8 cellular contexts compared by ENCODE assay signal in the genomic region with DNA sequence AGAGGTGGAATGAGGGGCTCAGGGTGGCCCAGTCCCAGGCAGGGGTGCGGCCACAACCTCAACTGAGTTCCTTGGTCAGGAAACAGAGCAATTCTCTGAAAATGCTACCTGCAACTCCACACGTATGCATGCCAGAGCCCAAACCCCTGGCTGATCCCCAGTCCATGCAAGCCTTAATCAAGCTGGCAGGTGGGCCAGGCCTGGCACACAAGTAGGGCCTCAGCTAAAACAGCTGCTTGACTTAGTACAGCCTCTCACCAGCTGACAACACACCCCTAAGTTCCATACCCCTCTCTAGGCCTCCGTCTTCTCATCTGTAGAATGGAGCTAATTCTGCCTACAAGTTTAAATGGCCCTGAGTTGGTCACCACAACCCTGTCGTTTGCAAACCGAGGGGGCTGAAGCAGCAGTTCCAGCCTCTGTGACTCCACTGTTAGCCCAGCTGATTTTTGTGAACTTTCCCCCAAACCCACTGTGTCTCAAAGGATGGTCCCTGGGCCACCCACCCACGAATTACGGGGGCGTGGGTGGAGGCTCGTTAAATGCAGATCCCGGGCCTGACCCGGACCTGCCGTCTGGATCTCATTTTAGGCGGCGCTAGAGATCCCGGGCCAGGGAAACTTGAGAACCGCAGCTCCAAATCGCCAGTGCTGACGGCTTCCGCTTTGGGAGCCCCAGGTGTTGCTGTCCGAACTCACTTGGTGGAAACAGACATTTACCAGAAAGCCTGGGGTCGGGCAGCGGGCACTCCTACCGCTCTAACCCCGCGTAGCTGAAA. TPM values are rescaled to one million over a fixed set of nuclear protein-coding genes. Genes with fewer than 3 reads are reported as not detected.
DNase-seq lines count a peak whose midpoint lies in the region; ATAC-seq, FAIRE-seq and TF ChIP-seq lines count a peak whose summit lies in the region.

No MANE protein-coding gene starts in this region.

- H2AFZ ChIP-seq in trophoblast cell (ENCODE audit: insufficient read depth, low read length, poor library complexity) = peak overlapping the region; percentile 51

- H3K4me3 ChIP-seq in HL-60 (replicated peaks; ENCODE audit: insufficient read depth, low read length) = peak overlapping the region; percentile 43
- peak overlapping the region; percentile 70 for H3K4me3 ChIP-seq in trophoblast cell (ENCODE audit: low read depth, low read length)

- no peaks in the 10 kb centered on the region for H3K79me2 ChIP-seq in trophoblast cell (ENCODE audit: control insufficient read depth, insufficient read depth, low read length, poor library complexity)

- peaks cover 2% of the 10 kb centered on the region for H3K79me1 ChIP-seq in trophoblast cell (ENCODE audit: low read length)

- no peak for TF ChIP-seq CTCF in HL-60 (IDR thresholded peaks at IDR 0.05; ENCODE audit: insufficient read depth, low read length)

- no peak for TF ChIP-seq POLR2A in GM12891 (IDR thresholded peaks at IDR 0.05; ENCODE audit: low read depth, low read length)

- no peak overlapping the region for H4K91ac ChIP-seq in trophoblast cell (ENCODE audit: low read depth, low read length)

- peak overlapping the region; percentile 49 for H4K8ac ChIP-seq in trophoblast cell (ENCODE audit: low read depth, low read length)

- peak overlapping the region; percentile 1 for H2BK120ac ChIP-seq in trophoblast cell (ENCODE audit: insufficient read depth, low read length, poor library complexity)

- intact Hi-C loops in left ventricle myocardium superior (cut with micrococcal nuclease) = no loop called here

- peaks cover 26% of the 10 kb centered on the region for H3K27me3 ChIP-seq in HL-60 (ENCODE audit: insufficient read depth, poor library complexity, severe bottlenecking)
- peaks cover 4% of the 10 kb centered on the region for H3K27me3 ChIP-seq in trophoblast cell (ENCODE audit: insufficient read depth, low read length)

- H3K4me2 ChIP-seq in trophoblast cell (ENCODE audit: low read length) = peak overlapping the region; percentile 89

- no peak overlapping the region for H4K12ac ChIP-seq in trophoblast cell (ENCODE audit: low read depth, low read length)

- peaks cover 3% of the 10 kb centered on the region for H3K9me3 ChIP-seq in trophoblast cell (ENCODE audit: insufficient read depth, low read depth, low read length)

- H3K27ac ChIP-seq in HL-60 (replicated peaks) (no peak overlapping the region), trophoblast cell (ENCODE audit: low read depth, low read length) (no peak overlapping the region)

- FAIRE-seq in GM12891 (lab: Jason Lieb, UNC) = peak; percentile 88

- H3K4me1 ChIP-seq in trophoblast cell (ENCODE audit: control insufficient read depth in 1 of 2, insufficient read depth in 2 of 2, low read length in 2 of 2) = peaks cover 5 to 6% of the 10 kb centered on the region in 2 experiments

- no peaks in the 10 kb centered on the region for H3K36me3 ChIP-seq in trophoblast cell (ENCODE audit: control insufficient read depth in 1 of 2, insufficient read depth in 2 of 2, low read length in 2 of 2)

- H2BK12ac ChIP-seq in trophoblast cell (ENCODE audit: low read length) = peak overlapping the region; percentile 21

- WGBS in trophoblast cell (ENCODE audit: extremely low coverage, insufficient coverage, insufficient read length) = no CpG with 5 or more reads among the region's 25 CpGs

- H3K23ac ChIP-seq in trophoblast cell (ENCODE audit: low read length) = no peak overlapping the region

- H3K4ac ChIP-seq in trophoblast cell (ENCODE audit: low read depth, low read length) = no peak overlapping the region

- no peak overlapping the region for H2AK5ac ChIP-seq in trophoblast cell (ENCODE audit: low read length)

- H2BK5ac ChIP-seq in trophoblast cell (ENCODE audit: low read depth, low read length, poor library complexity) = no peak overlapping the region

- H3K9ac ChIP-seq in trophoblast cell (ENCODE audit: low read length) = no peak overlapping the region

- H3K18ac ChIP-seq in trophoblast cell (ENCODE audit: low read length) = no peak overlapping the region

- DNase-seq in A172 (ENCODE audit: low spot score) = peak; percentile 19
- DNase-seq in GM12891 (ENCODE audit: insufficient read length, low spot score) = peak; percentile 51
- DNase-seq in HL-60 (ENCODE audit: low read depth in 1 of 2, low spot score in 1 of 2) = no peak
- peak; percentile 30 for DNase-seq in amniotic stem cell (lab: John Stamatoyannopoulos, UW)
- peak; percentile 76 for DNase-seq in left ventricle myocardium superior
- peak; percentile 18 to 56 for DNase-seq in trophoblast cell
- no peak for DNase-seq in NCI-H2171 treated with DMSO at 0.1 percent for 48 hours (lab: John Stamatoyannopoulos, UW)
- DNase-seq in DMS114 treated with DMSO at 0.1 percent for 48 hours (lab: John Stamatoyannopoulos, UW; ENCODE audit: unreplicated experiment) = no peak

- H3K14ac ChIP-seq in trophoblast cell (ENCODE audit: low read length) = no peak overlapping the region

- peak; percentile 71 for ATAC-seq in left ventricle myocardium superior

TF ChIP-seq in GM12891, 5 proteins besides CTCF, POLR2A, EP300 and RAD21:
- TF ChIP-seq POU2F2 (IDR thresholded peaks at IDR 0.05; ENCODE audit: low read depth, low read length) (no peak), POLR2AphosphoS5 (IDR thresholded peaks at IDR 0.05; ENCODE audit: low read depth, low read length) (no peak), TAF1 (IDR thresholded peaks at IDR 0.05; ENCODE audit: low read depth, low read length) (no peak), SPI1 (IDR thresholded peaks at IDR 0.05; ENCODE audit: low read depth, low read length) (no peak)

RNA-seq across cellular contexts. Expression of gene CHDH, which starts 0.9 kb away (rescaled TPM):
- total RNA-seq in A172 (2014; rRNA removed; shearing (Covaris generic)) = 0.55 and 0.67 TPM in 2 replicates
- 7.3 TPM for polyA plus RNA-seq in GM12891 (2012; ENCODE audit: low read depth, missing spikeins)
- 12.7 TPM for total RNA-seq in left ventricle myocardium superior
- 0.40 and 0.55 TPM in 2 replicates for polyA plus RNA-seq in trophoblast cell (2013)

RNA-seq across cellular contexts. Expression of gene IL17RB, which starts 1.1 kb away (rescaled TPM):
- not detected in 2 replicates for total RNA-seq in A172 (2014; rRNA removed; shearing (Covaris generic))
- 8.4 TPM for polyA plus RNA-seq in GM12891 (2012; ENCODE audit: low read depth, missing spikeins)
- total RNA-seq in left ventricle myocardium superior = 3.1 TPM
- 1.2 and 1.3 TPM in 2 replicates for polyA plus RNA-seq in trophoblast cell (2013)

RNA-seq across cellular contexts. Expression of gene ACTR8, which starts 36.7 kb away (rescaled TPM):
- 20.2 and 24.1 TPM in 2 replicates for total RNA-seq in A172 (2014; rRNA removed; shearing (Covaris generic))
- 21.3 TPM for polyA plus RNA-seq in GM12891 (2012; ENCODE audit: low read depth, missing spikeins)
- 30.5 TPM for total RNA-seq in left ventricle myocardium superior
- polyA plus RNA-seq in trophoblast cell (2013) = 13.0 and 15.2 TPM in 2 replicates

RNA-seq across cellular contexts. Expression of gene SELENOK, which starts 46.4 kb away (rescaled TPM):
- total RNA-seq in A172 (2014; rRNA removed; shearing (Covaris generic)) = 40.9 and 52.5 TPM in 2 replicates
- polyA plus RNA-seq in GM12891 (2012; ENCODE audit: low read depth, missing spikeins) = 60.3 TPM
- 111 TPM for total RNA-seq in left ventricle myocardium superior
- polyA plus RNA-seq in trophoblast cell (2013) = 90.3 and 101 TPM in 2 replicates

Comparison
In these comparisons a context has a peak if more than half of its experiments do, and no peak if none do; other contexts are left out.
1. DNase-seq: peak in A172 (single experiment), GM12891 (single experiment), amniotic stem cell (single experiment), left ventricle myocardium superior (single experiment) and trophoblast cell (2 of 2); none in HL-60 (0 of 2), NCI-H2171 treated with DMSO at 0.1 percent for 48 hours (single experiment) and DMS114 treated with DMSO at 0.1 percent for 48 hours (single experiment).